In genomic region chr12:56153291-56154065, GRCh38 we compare ENCODE assay signal across 9 cellular contexts. TPM values are rescaled to one million over a fixed set of nuclear protein-coding genes. Genes with fewer than 3 reads are reported as not detected.
A peak's percentile ranks its signal among the peaks of the same experiment; 100 is the strongest.
DNase-seq lines count a peak whose midpoint lies in the region; ATAC-seq and TF ChIP-seq lines count a peak whose summit lies in the region.
"Had no signal": no experiment of that assay in that cellular context is flagged by ENCODE, and none has a peak within 500 bp of the region (broad histone marks: within the 10 kb centered on the region; RNA-seq: fewer than 3 reads in every experiment).

No MANE protein-coding gene starts in this region.

- DNase-seq in cardiac muscle cell (ENCODE audit: low read depth in 1 of 2, low spot score in 1 of 2) (no peak), left ventricle myocardium superior (no peak), testis (peak; percentile 76), kidney tubule cell (ENCODE audit: low spot score) (no peak)
- DNase-seq in activated T-helper 1 cell treated with anti-CD3 and anti-CD28 coated beads, Interleukin-12 subunit alpha, Interleukin-12 subunit beta, Interleukin-2, Interleukin-4 antibody, amounts not matched to agents 30 ng/mL and 10 ng/mL and 1 ng/mL, durations not matched to agents 14 hours and 24 hours and 36 hours (ENCODE audit: low spot score) = no peak
- no peak for DNase-seq in activated CD4-positive, alpha-beta T cell treated with anti-CD3 and anti-CD28 coated beads for 4 hours
- DNase-seq: DMS79 treated with DMSO at 0.1 percent for 48 hours had no signal

- no peaks in the 10 kb centered on the region for H3K27me3 Mint-ChIP-seq in activated T-helper 1 cell treated with anti-CD3 and anti-CD28 coated beads, Interleukin-12 subunit alpha, Interleukin-12 subunit beta, Interleukin-2, Interleukin-4 antibody, amounts not matched to agents 30 ng/mL and 10 ng/mL and 1 ng/mL, durations not matched to agents 14 hours and 24 hours and 36 hours (ENCODE audit: insufficient read depth)

- H3K27ac ChIP-seq in cardiac muscle cell = no peak overlapping the region
- no peak overlapping the region for H3K27ac ChIP-seq in iPS-20b (ENCODE audit: low read length)
- H3K27ac ChIP-seq in testis = peak overlapping the region; percentile 77 to 92

- peak overlapping the region; percentile 79 for H3K4me3 ChIP-seq in cardiac muscle cell
- peak overlapping the region; percentile 78 for H3K4me3 ChIP-seq in iPS-20b (ENCODE audit: low read length)
- no peak overlapping the region for H3K4me3 ChIP-seq in testis

- no peaks in the 10 kb centered on the region for H3K27me3 ChIP-seq in cardiac muscle cell
- no peaks in the 10 kb centered on the region for H3K27me3 ChIP-seq in iPS-20b (ENCODE audit: insufficient read depth, low read length)
- no peaks in the 10 kb centered on the region for H3K27me3 ChIP-seq in testis

- TF ChIP-seq POLR2A in testis (IDR thresholded peaks at IDR 0.05) = no peak

- intact Hi-C loops in left ventricle myocardium superior (cut with micrococcal nuclease) (no loop called here), testis (cut with DNase I; ENCODE audit: low total_unique reads) (no loop called here)
- intact Hi-C loops in activated T-helper 1 cell treated with anti-CD3 and anti-CD28 coated beads, Interleukin-12 subunit alpha, Interleukin-12 subunit beta, Interleukin-2, Interleukin-4 antibody, amounts not matched to agents 30 ng/mL and 10 ng/mL and 1 ng/mL, durations not matched to agents 14 hours and 24 hours and 36 hours (cut with micrococcal nuclease) = loop anchor here (2.0 to 10.0 kb wide), 5 partner anchors 107 to 1394 kb away; partner anchors contain the start of genes ATP5F1B, DCTN2 and PTGES3

- peak overlapping the region; percentile 87; the same call in 1 of the 2 replicates for H3K9ac ChIP-seq in iPS-20b (ENCODE audit: low read depth, low read length)

- H3K9me3 ChIP-seq in cardiac muscle cell (ENCODE audit: low read depth) = no peaks in the 10 kb centered on the region
- H3K9me3 ChIP-seq in iPS-20b (ENCODE audit: insufficient read depth, low read depth, low read length) = no peaks in the 10 kb centered on the region
- H3K9me3 ChIP-seq in testis = no peaks in the 10 kb centered on the region

- H3K4me1 ChIP-seq in cardiac muscle cell (ENCODE audit: low read depth) = peaks cover 11% of the 10 kb centered on the region
- H3K4me1 ChIP-seq in iPS-20b (ENCODE audit: insufficient read depth, low read length) = peaks cover 6% of the 10 kb centered on the region; the same call in 1 of the 2 replicates
- H3K4me1 ChIP-seq in testis = peaks cover 25% of the 10 kb centered on the region

- H3K4me1 Mint-ChIP-seq in activated T-helper 1 cell treated with anti-CD3 and anti-CD28 coated beads, Interleukin-12 subunit alpha, Interleukin-12 subunit beta, Interleukin-2, Interleukin-4 antibody, amounts not matched to agents 30 ng/mL and 10 ng/mL and 1 ng/mL, durations not matched to agents 14 hours and 24 hours and 36 hours (ENCODE audit: low read depth) = peaks cover 42% of the 10 kb centered on the region

- peaks cover 9% of the 10 kb centered on the region for H3K36me3 ChIP-seq in cardiac muscle cell
- H3K36me3 ChIP-seq in iPS-20b (ENCODE audit: insufficient read depth, low read depth, low read length) = peaks cover 24% of the 10 kb centered on the region
- no peaks in the 10 kb centered on the region for H3K36me3 ChIP-seq in testis (ENCODE audit: low read depth, missing control alignments)

- TF ChIP-seq CTCF in cardiac muscle cell (IDR thresholded peaks at IDR 0.05; ENCODE audit: low read depth, low read length) (no peak), testis (IDR thresholded peaks at IDR 0.05) (no peak)

- H3K36me3 Mint-ChIP-seq in activated T-helper 1 cell treated with anti-CD3 and anti-CD28 coated beads, Interleukin-12 subunit alpha, Interleukin-12 subunit beta, Interleukin-2, Interleukin-4 antibody, amounts not matched to agents 30 ng/mL and 10 ng/mL and 1 ng/mL, durations not matched to agents 14 hours and 24 hours and 36 hours (ENCODE audit: low read depth) = peaks cover 19% of the 10 kb centered on the region

- peak overlapping the region; percentile 88 for H3K4me3 Mint-ChIP-seq in activated T-helper 1 cell treated with anti-CD3 and anti-CD28 coated beads, Interleukin-12 subunit alpha, Interleukin-12 subunit beta, Interleukin-2, Interleukin-4 antibody, amounts not matched to agents 30 ng/mL and 10 ng/mL and 1 ng/mL, durations not matched to agents 14 hours and 24 hours and 36 hours

- peak overlapping the region; percentile 99 for H3K27ac Mint-ChIP-seq in activated T-helper 1 cell treated with anti-CD3 and anti-CD28 coated beads, Interleukin-12 subunit alpha, Interleukin-12 subunit beta, Interleukin-2, Interleukin-4 antibody, amounts not matched to agents 30 ng/mL and 10 ng/mL and 1 ng/mL, durations not matched to agents 14 hours and 24 hours and 36 hours

- ATAC-seq in left ventricle myocardium superior (no peak), HG03039 (IDR thresholded peaks at IDR 0.05; ENCODE audit: unreplicated experiment) (no peak)

- 54 to 60% methylated on average over 5 of the region's 5 CpGs for WGBS in testis, 2 donors

- no peaks in the 10 kb centered on the region for H3K9me3 Mint-ChIP-seq in activated T-helper 1 cell treated with anti-CD3 and anti-CD28 coated beads, Interleukin-12 subunit alpha, Interleukin-12 subunit beta, Interleukin-2, Interleukin-4 antibody, amounts not matched to agents 30 ng/mL and 10 ng/mL and 1 ng/mL, durations not matched to agents 14 hours and 24 hours and 36 hours

RNA-seq across cellular contexts. Expression of gene MYL6B, which starts 1.1 kb away (rescaled TPM):
- 218 and 293 TPM in 2 replicates for total RNA-seq in cardiac muscle cell
- polyA plus RNA-seq in cardiac muscle cell = 142 and 203 TPM in 2 replicates
- 41.4 TPM for total RNA-seq in left ventricle myocardium superior
- total RNA-seq in activated T-helper 1 cell treated with anti-CD3 and anti-CD28 coated beads, Interleukin-12 subunit alpha, Interleukin-12 subunit beta, Interleukin-2, Interleukin-4 antibody, amounts not matched to agents 30 ng/mL and 10 ng/mL and 1 ng/mL, durations not matched to agents 14 hours and 24 hours and 36 hours = 58.8 and 67.6 TPM in 2 replicates
- 100 to 1,000 TPM; 229 to 428 TPM for total RNA-seq in testis
- polyA plus RNA-seq in testis (ENCODE audit: insufficient read depth, low read depth, low replicate concordance) = 480 TPM

RNA-seq across cellular contexts. Expression of gene MYL6, which starts 4.7 kb away (rescaled TPM):
- 2,618 and 4,325 TPM in 2 replicates for total RNA-seq in cardiac muscle cell
- polyA plus RNA-seq in cardiac muscle cell = 3,866 and 6,680 TPM in 2 replicates
- 546 TPM for total RNA-seq in left ventricle myocardium superior
- total RNA-seq in activated T-helper 1 cell treated with anti-CD3 and anti-CD28 coated beads, Interleukin-12 subunit alpha, Interleukin-12 subunit beta, Interleukin-2, Interleukin-4 antibody, amounts not matched to agents 30 ng/mL and 10 ng/mL and 1 ng/mL, durations not matched to agents 14 hours and 24 hours and 36 hours = 786 and 802 TPM in 2 replicates
- 1,000 to 10,000 TPM in 1 of 2 donors, 100 to 1,000 TPM in 1; 939 to 1,373 TPM for total RNA-seq in testis
- polyA plus RNA-seq in testis (ENCODE audit: insufficient read depth, low read depth, low replicate concordance) = 1,271 TPM

RNA-seq across cellular contexts. Expression of gene ESYT1, which starts 25.4 kb away (rescaled TPM):
- total RNA-seq in cardiac muscle cell (103 and 107 TPM in 2 replicates), left ventricle myocardium superior (28.0 TPM), testis (10 to 100 TPM; 72.0 to 99.8 TPM)
- polyA plus RNA-seq in cardiac muscle cell (52.0 and 70.6 TPM in 2 replicates), testis (ENCODE audit: insufficient read depth, low read depth, low replicate concordance) (50.8 TPM)
- 159 and 161 TPM in 2 replicates for total RNA-seq in activated T-helper 1 cell treated with anti-CD3 and anti-CD28 coated beads, Interleukin-12 subunit alpha, Interleukin-12 subunit beta, Interleukin-2, Interleukin-4 antibody, amounts not matched to agents 30 ng/mL and 10 ng/mL and 1 ng/mL, durations not matched to agents 14 hours and 24 hours and 36 hours

RNA-seq across cellular contexts. Expression of gene ZC3H10, which starts 35.4 kb away (rescaled TPM):
- total RNA-seq in cardiac muscle cell (5.4 and 7.5 TPM in 2 replicates), left ventricle myocardium superior (5.5 TPM), testis (10 to 100 TPM; 16.2 to 20.6 TPM)
- polyA plus RNA-seq in cardiac muscle cell (7.2 and 10.6 TPM in 2 replicates), testis (ENCODE audit: insufficient read depth, low read depth, low replicate concordance) (12.4 TPM)
- 13.5 and 13.7 TPM in 2 replicates for total RNA-seq in activated T-helper 1 cell treated with anti-CD3 and anti-CD28 coated beads, Interleukin-12 subunit alpha, Interleukin-12 subunit beta, Interleukin-2, Interleukin-4 antibody, amounts not matched to agents 30 ng/mL and 10 ng/mL and 1 ng/mL, durations not matched to agents 14 hours and 24 hours and 36 hours

RNA-seq across cellular contexts. Expression of gene SMARCC2, which starts 35.8 kb away (rescaled TPM):
- total RNA-seq in cardiac muscle cell (69.7 and 94.2 TPM in 2 replicates), left ventricle myocardium superior (81.4 TPM), testis (100 to 1,000 TPM; 106 to 148 TPM)
- polyA plus RNA-seq in cardiac muscle cell (79.6 and 104 TPM in 2 replicates), testis (ENCODE audit: insufficient read depth, low read depth, low replicate concordance) (69.5 TPM)
- 124 and 132 TPM in 2 replicates for total RNA-seq in activated T-helper 1 cell treated with anti-CD3 and anti-CD28 coated beads, Interleukin-12 subunit alpha, Interleukin-12 subunit beta, Interleukin-2, Interleukin-4 antibody, amounts not matched to agents 30 ng/mL and 10 ng/mL and 1 ng/mL, durations not matched to agents 14 hours and 24 hours and 36 hours

Comparison
In these comparisons a context has a peak if more than half of its experiments do, and no peak if none do; other contexts are left out.
1. H3K27ac ChIP-seq: peak in testis (2 of 2); none in cardiac muscle cell (single experiment) and iPS-20b (single experiment).
2. H3K4me3 ChIP-seq: peak in cardiac muscle cell (single experiment) and iPS-20b (single experiment); none in testis (0 of 2).